ENCODE assay signal across 16 cellular contexts in genomic region chr10:126392469-126392868, GRCh38. TPM values are rescaled to one million over a fixed set of nuclear protein-coding genes. Genes with fewer than 3 reads are reported as not detected.
DNase-seq lines count a peak whose midpoint lies in the region; ATAC-seq, FAIRE-seq and TF ChIP-seq lines count a peak whose summit lies in the region.
"Had no signal": no experiment of that assay in that cellular context is flagged by ENCODE, and none has a peak within 500 bp of the region (broad histone marks: within the 10 kb centered on the region; RNA-seq: fewer than 3 reads in every experiment).

No MANE protein-coding gene starts in this region.

- no peaks in the 10 kb centered on the region for H3K36me3 Mint-ChIP-seq in activated T-cell treated with anti-CD3 and anti-CD28 coated beads, Interleukin-2, amount 50 U/mL, for 4 hours (ENCODE audit: insufficient read depth)
- no peaks in the 10 kb centered on the region for H3K36me3 Mint-ChIP-seq in T-helper 17 cell (ENCODE audit: low read depth)

- H3K4me3 Mint-ChIP-seq in activated T-cell treated with anti-CD3 and anti-CD28 coated beads, Interleukin-2, amount 50 U/mL, for 4 hours: peak overlapping the region; percentile 33
- no peak overlapping the region for H3K4me3 Mint-ChIP-seq in T-helper 17 cell

- H3K9me3 Mint-ChIP-seq in activated T-cell treated with anti-CD3 and anti-CD28 coated beads, Interleukin-2, amount 50 U/mL, for 4 hours: peaks cover 3% of the 10 kb centered on the region

- no peak overlapping the region for H3K27ac Mint-ChIP-seq in T-helper 17 cell

- no peak for DNase-seq in activated T-cell treated with anti-CD3 and anti-CD28 coated beads, Interleukin-2, amount 50 U/mL, for 4 hours
- DNase-seq in activated T-cell treated with anti-CD3 and anti-CD28 coated beads, Interleukin-2, amount 50 U/mL, for 48 hours: no peak
- DNase-seq in SJCRH30: peak; percentile 65 to 74
- DNase-seq in caudate nucleus (lab: John Stamatoyannopoulos, UW): peak in 38 of 61 donors; percentile 16 to 94 (median 48)
- peak; percentile 84 for DNase-seq in putamen (ENCODE audit: low spot score)
- DNase-seq in T-helper 17 cell: no peak
- no peak for DNase-seq in pancreas
- DNase-seq: KG1; NCI-H1092; NCI-H1694 treated with DMSO at 0.1 percent for 48 hours; NCI-H446 treated with DMSO at 0.1 percent for 48 hours; NK-92 treated with Interleukin-12 subunit alpha and Interleukin-12 subunit beta, amount 100 ng/mL, for 24 hours; SHP77 had no signal

- no peak for FAIRE-seq in pancreas (lab: Jason Lieb, UNC)
- FAIRE-seq: H1 had no signal

- H3K27me3 Mint-ChIP-seq in activated T-cell treated with anti-CD3 and anti-CD28 coated beads, Interleukin-2, amount 50 U/mL, for 4 hours (ENCODE audit: low read depth): peaks cover 13% of the 10 kb centered on the region
- no peaks in the 10 kb centered on the region for H3K27me3 Mint-ChIP-seq in T-helper 17 cell

- 56 to 60% methylated on average over 8 of the region's 8 CpGs for WGBS in pancreas, 2 donors

- no peak overlapping the region for H3K4me3 ChIP-seq in SJCRH30
- no peak overlapping the region for H3K4me3 ChIP-seq in pancreas

- H3K4me1 ChIP-seq in SJCRH30 (peaks cover 16% of the 10 kb centered on the region), pancreas (peaks cover 0 to 6% (median 0%) of the 10 kb centered on the region in 3 donors)

- no peak for TF ChIP-seq CTCF in pancreas (IDR thresholded peaks at IDR 0.05)

- H3K4me1 Mint-ChIP-seq in activated T-cell treated with anti-CD3 and anti-CD28 coated beads, Interleukin-2, amount 50 U/mL, for 4 hours (ENCODE audit: low read depth): no peaks in the 10 kb centered on the region
- H3K4me1 Mint-ChIP-seq in T-helper 17 cell: no peaks in the 10 kb centered on the region

- H3K36me3 ChIP-seq in SJCRH30 (no peaks in the 10 kb centered on the region), pancreas (no peaks in the 10 kb centered on the region)

- H3K9me3 ChIP-seq in SJCRH30 (replicated peaks): no peaks in the 10 kb centered on the region
- H3K9me3 ChIP-seq in T-helper 17 cell (ENCODE audit: control insufficient read depth, low read length, poor library complexity, severe bottlenecking): no peaks in the 10 kb centered on the region
- H3K9me3 ChIP-seq in pancreas: no peaks in the 10 kb centered on the region

- H3K27ac ChIP-seq in SJCRH30: peak overlapping the region; percentile 37
- peak overlapping the region; percentile 61 for H3K27ac ChIP-seq in caudate nucleus (ENCODE audit: low read depth, low read length)
- H3K27ac ChIP-seq in pancreas: no peak overlapping the region
- H3K27ac ChIP-seq: C4-2B had no signal

- ATAC-seq in activated T-cell treated with anti-CD3 and anti-CD28 coated beads, Interleukin-2, amount 50 U/mL, for 4 hours: no peak
- ATAC-seq in HG03196 (IDR thresholded peaks at IDR 0.05; ENCODE audit: unreplicated experiment) (no peak), T-helper 17 cell (no peak), pancreas (no peak)

- H3K27me3 ChIP-seq in SJCRH30: no peaks in the 10 kb centered on the region
- H3K27me3 ChIP-seq in pancreas: no peaks in the 10 kb centered on the region

- intact Hi-C loops in pancreas (cut with DNase I): no loop called here

RNA-seq across cellular contexts. Expression of gene ADAM12, which starts 4.2 kb away (rescaled TPM):
- total RNA-seq in activated T-cell treated with anti-CD3 and anti-CD28 coated beads, Interleukin-2, amount 50 U/mL, for 4 hours: under 1 TPM; 0.34 to 0.87 (median 0.51) TPM
- total RNA-seq in SJCRH30 (2014; rRNA removed; shearing (Covaris generic)): 0.26 and 0.33 TPM in 2 replicates
- 10 to 100 TPM; 15.2 to 36.6 TPM for total RNA-seq in T-helper 17 cell
- total RNA-seq in pancreas: 1 to 10 TPM in 2 of 6 donors, under 1 TPM in 4; 0.03 to 3.7 (median 0.37) TPM
- polyA plus RNA-seq in pancreas: under 1 TPM; 0.05 to 0.11 TPM

Comparison
In these comparisons a context has a peak if more than half of its experiments do, and no peak if none do; other contexts are left out.
1. DNase-seq: peak in SJCRH30 (2 of 2), caudate nucleus (38 of 61) and putamen (single experiment); none in activated T-cell treated with anti-CD3 and anti-CD28 coated beads, Interleukin-2, amount 50 U/mL, for 4 hours (single experiment), activated T-cell treated with anti-CD3 and anti-CD28 coated beads, Interleukin-2, amount 50 U/mL, for 48 hours (0 of 2), T-helper 17 cell (0 of 3) and pancreas (0 of 6).
2. H3K27ac ChIP-seq: peak in SJCRH30 (single experiment) and caudate nucleus (single experiment); none in pancreas (0 of 4).